In genomic region chr6:2913621-2914317, GRCh38 we compare ENCODE assay signal across 1 cellular context.
TF ChIP-seq lines count a peak whose summit lies in the region.

No MANE protein-coding gene starts in this region.

TF ChIP-seq in SK-N-SH, 30 proteins besides CTCF, POLR2A, EP300 and RAD21:
- TF ChIP-seq YY1 (IDR thresholded peaks at IDR 0.05; ENCODE audit: low read depth): no peak
